Comparison of ENCODE assay signal across 10 cellular contexts in the genomic region with DNA sequence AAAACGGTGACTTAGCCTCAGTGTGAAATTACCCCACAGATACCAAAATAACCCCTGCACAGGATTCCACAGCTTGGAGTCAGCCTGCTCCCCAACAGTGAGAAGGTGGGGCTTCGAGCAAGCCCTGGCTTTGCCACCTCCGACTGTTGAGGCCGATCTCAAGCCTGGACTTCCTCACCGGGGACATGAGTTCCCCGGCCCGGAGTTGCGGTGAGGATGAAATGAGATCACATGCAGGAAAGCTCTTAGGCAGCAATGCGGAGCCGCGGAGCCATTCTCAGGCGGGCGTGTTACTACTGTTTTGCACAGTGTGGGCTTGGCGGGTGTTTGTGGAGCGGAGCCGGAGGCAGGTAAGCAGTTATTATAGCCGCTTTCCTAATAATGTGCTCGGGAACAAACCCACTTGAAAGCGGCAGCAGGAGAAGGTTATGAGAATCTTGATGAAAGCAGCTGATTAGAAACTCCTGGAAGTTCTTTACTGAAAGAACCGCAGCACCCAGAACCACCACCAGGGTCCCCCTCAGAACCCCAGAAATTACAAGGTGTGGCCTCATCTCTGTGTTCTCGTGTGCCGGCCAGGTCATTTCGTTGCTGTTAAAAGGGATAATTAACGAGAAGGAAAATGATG. TPM values are rescaled to one million over a fixed set of nuclear protein-coding genes. Genes with fewer than 3 reads are reported as not detected.
DNase-seq lines count a peak whose midpoint lies in the region; ATAC-seq and TF ChIP-seq lines count a peak whose summit lies in the region.
"Had no signal": no experiment of that assay in that cellular context is flagged by ENCODE, and none has a peak within 500 bp of the region (broad histone marks: within the 10 kb centered on the region; RNA-seq: fewer than 3 reads in every experiment).

No MANE protein-coding gene starts in this region.

- TF ChIP-seq CTCF in AG04450 (IDR thresholded peaks at IDR 0.05; ENCODE audit: low read depth, low read length) (peak; percentile 47), DOHH2 (IDR thresholded peaks at IDR 0.05; ENCODE audit: low read depth, low read length, poor library complexity, severe bottlenecking) (peak; percentile 34), glutamatergic neuron (IDR thresholded peaks at IDR 0.05; ENCODE audit: partially characterized antibody, unreplicated experiment) (peak; percentile 59)

- CTCF ChIA-PET in AG04450 (lab: Charles Lee): interaction anchor here (1.1 kb wide), 1 partner anchor 47 kb away, joined by 4 read pairs; no protein-coding TSS in a partner anchor

- no peak for ATAC-seq in GM21367 (IDR thresholded peaks at IDR 0.05; ENCODE audit: unreplicated experiment)
- ATAC-seq in GM18498 (IDR thresholded peaks at IDR 0.05; ENCODE audit: unreplicated experiment): no peak

- H3K4me1 Mint-ChIP-seq in glutamatergic neuron (ENCODE audit: low read depth, unreplicated experiment): peaks cover 10% of the 10 kb centered on the region

- POLR2A ChIA-PET in AG04450 (lab: Yijun Ruan, JAX): interaction anchor here (0.6 to 0.7 kb wide), 3 partner anchors 12 to 120 kb away, joined by 4 to 9 read pairs (median 5); no protein-coding TSS in a partner anchor

- peaks cover 8% of the 10 kb centered on the region for H3K36me3 ChIP-seq in DOHH2 (ENCODE audit: control insufficient read depth, low read length)

- H4K20me1 ChIP-seq in DOHH2 (ENCODE audit: control insufficient read depth, insufficient read depth, low read depth, low read length): no peaks in the 10 kb centered on the region

- H3K4me3 ChIP-seq in AG04450 (ENCODE audit: low read depth, low read length): no peak overlapping the region
- peak overlapping the region; percentile 32 for H3K4me3 ChIP-seq in DOHH2 (ENCODE audit: low read length)

- no peaks in the 10 kb centered on the region for H3K36me3 Mint-ChIP-seq in glutamatergic neuron (ENCODE audit: unreplicated experiment)

- H3K27ac ChIP-seq in AG04450 (ENCODE audit: low read depth, low read length): no peak overlapping the region
- H3K27ac ChIP-seq in DOHH2 (ENCODE audit: low read depth, low read length): no peak overlapping the region

- H3K9me3 ChIP-seq in AG04450 (ENCODE audit: control insufficient read depth, insufficient read depth, low read length): no peaks in the 10 kb centered on the region; the same call in 1 of the 2 replicates
- H3K9me3 ChIP-seq in DOHH2 (ENCODE audit: control insufficient read depth, insufficient read depth, low read length): no peaks in the 10 kb centered on the region

- DNase-seq in AG04450 (ENCODE audit: low read depth, low spot score): no peak
- peak; percentile 38 for DNase-seq in RKO (ENCODE audit: low spot score)
- no peak for DNase-seq in glutamatergic neuron
- no peak for DNase-seq in HK-2 (ENCODE audit: unreplicated experiment)
- no peak for DNase-seq in H4 (ENCODE audit: low spot score)
- DNase-seq: activated CD4-positive, CD25-positive, alpha-beta regulatory T cell; stimulated activated CD4-positive, alpha-beta T cell treated with anti-CD3 and anti-CD28 coated beads, Interleukin-4, amount 100 ng/mL, for 4 hours had no signal

- H3K4me2 ChIP-seq in DOHH2 (ENCODE audit: low read length): peak overlapping the region; percentile 50

- H3F3A ChIP-seq in DOHH2 (ENCODE audit: control insufficient read depth, insufficient read depth): peaks cover 24% of the 10 kb centered on the region

- peaks cover 39% of the 10 kb centered on the region for H3K4me1 ChIP-seq in DOHH2 (ENCODE audit: control insufficient read depth, low read length)

- peaks cover 13% of the 10 kb centered on the region for H3K9me3 Mint-ChIP-seq in glutamatergic neuron (ENCODE audit: unreplicated experiment)

- no peak overlapping the region for H3K4me3 Mint-ChIP-seq in glutamatergic neuron (ENCODE audit: unreplicated experiment)

- H3K27ac Mint-ChIP-seq in glutamatergic neuron (ENCODE audit: unreplicated experiment): no peak overlapping the region

- H3K27me3 ChIP-seq in AG04450 (ENCODE audit: control insufficient read depth, insufficient read depth, low read length) (no peaks in the 10 kb centered on the region), DOHH2 (ENCODE audit: control insufficient read depth, low read length) (no peaks in the 10 kb centered on the region)

- no peaks in the 10 kb centered on the region for H3K9me2 ChIP-seq in DOHH2 (replicated peaks; ENCODE audit: control insufficient read depth, low read length)

- H3K27me3 Mint-ChIP-seq in glutamatergic neuron (ENCODE audit: unreplicated experiment): peaks cover 17% of the 10 kb centered on the region

- H3K79me2 ChIP-seq in DOHH2 (ENCODE audit: control insufficient read depth, low read length): peaks cover 8% of the 10 kb centered on the region

RNA-seq across cellular contexts. Expression of gene CLSTN1, which starts 3.9 kb away (rescaled TPM):
- polyA plus RNA-seq in AG04450 (2011; rRNA removed): 35.2 and 57.8 TPM in 2 replicates
- 55.7 and 68.7 TPM in 2 replicates for polyA minus RNA-seq in AG04450 (2011; rRNA and poly(A)+ RNA removed)
- 139 TPM for total RNA-seq in glutamatergic neuron (ENCODE audit: unreplicated experiment)
- total RNA-seq in H4 (2014; rRNA removed; shearing (Covaris generic)): 31.0 and 35.3 TPM in 2 replicates
